8 cellular contexts compared by ENCODE assay signal in genomic region chr3:117997201-117998049, GRCh38.
DNase-seq lines count a peak whose midpoint lies in the region; ATAC-seq and TF ChIP-seq lines count a peak whose summit lies in the region.

No MANE protein-coding gene starts in this region.

- H3K27me3 ChIP-seq in HL-60 (ENCODE audit: insufficient read depth, poor library complexity, severe bottlenecking): peaks cover 9% of the 10 kb centered on the region
- H3K27me3 ChIP-seq in suprapubic skin: peaks cover 27% of the 10 kb centered on the region

- TF ChIP-seq POLR2A in suprapubic skin (IDR thresholded peaks at IDR 0.05): no peak

- no peaks in the 10 kb centered on the region for H3K36me3 ChIP-seq in suprapubic skin

- no peak overlapping the region for H3K4me3 Mint-ChIP-seq in activated T-cell treated with anti-CD3 and anti-CD28 coated beads, Interleukin-2, amount 50 U/mL, for 24 hours
- H3K4me3 Mint-ChIP-seq in naive B cell: no peak overlapping the region

- DNase-seq in DMS153 treated with DMSO at 0.1 percent for 48 hours (lab: John Stamatoyannopoulos, UW; ENCODE audit: unreplicated experiment): peak; percentile 91
- DNase-seq in HL-60 (ENCODE audit: low read depth in 1 of 2, low spot score in 1 of 2): peak; percentile 18 to 54
- DNase-seq in NCI-H526 (lab: John Stamatoyannopoulos, UW): peak; percentile 49 to 74
- peak; percentile 53 for DNase-seq in activated T-cell treated with anti-CD3 and anti-CD28 coated beads, Interleukin-2, amount 50 U/mL, for 24 hours
- DNase-seq in fibroblast of the conjunctiva (ENCODE audit: low read depth): peak; percentile 71
- DNase-seq in naive B cell: peak; percentile 6
- DNase-seq in suprapubic skin (ENCODE audit: low spot score in 2 of 2): peak; percentile 81 to 89

- ATAC-seq in GM21390 (IDR thresholded peaks at IDR 0.05; ENCODE audit: unreplicated experiment) (peak; percentile 99), naive B cell (ENCODE audit: low read depth in 2 of 2) (peak; percentile 49 to 76)

- H3K9me3 ChIP-seq in suprapubic skin: no peaks in the 10 kb centered on the region

- H3K9me3 Mint-ChIP-seq in activated T-cell treated with anti-CD3 and anti-CD28 coated beads, Interleukin-2, amount 50 U/mL, for 24 hours: no peaks in the 10 kb centered on the region
- no peaks in the 10 kb centered on the region for H3K9me3 Mint-ChIP-seq in naive B cell

- no peak for TF ChIP-seq EP300 in suprapubic skin (IDR thresholded peaks at IDR 0.05)

- peaks cover 10% of the 10 kb centered on the region for H3K27me3 Mint-ChIP-seq in activated T-cell treated with anti-CD3 and anti-CD28 coated beads, Interleukin-2, amount 50 U/mL, for 24 hours
- peaks cover 0 to 21% (median 13%) of the 10 kb centered on the region in 3 donors for H3K27me3 Mint-ChIP-seq in naive B cell

- TF ChIP-seq CTCF in HL-60 (IDR thresholded peaks at IDR 0.05; ENCODE audit: insufficient read depth, low read length) (peak; percentile 78), suprapubic skin (IDR thresholded peaks at IDR 0.05) (peak; percentile 50 to 83)

- no peaks in the 10 kb centered on the region for H3K36me3 Mint-ChIP-seq in activated T-cell treated with anti-CD3 and anti-CD28 coated beads, Interleukin-2, amount 50 U/mL, for 24 hours (ENCODE audit: low read depth)
- no peaks in the 10 kb centered on the region for H3K36me3 Mint-ChIP-seq in naive B cell

- H3K27ac Mint-ChIP-seq in activated T-cell treated with anti-CD3 and anti-CD28 coated beads, Interleukin-2, amount 50 U/mL, for 24 hours: no peak overlapping the region
- no peak overlapping the region for H3K27ac Mint-ChIP-seq in naive B cell

- no peaks in the 10 kb centered on the region for H3K4me1 Mint-ChIP-seq in activated T-cell treated with anti-CD3 and anti-CD28 coated beads, Interleukin-2, amount 50 U/mL, for 24 hours (ENCODE audit: low read depth)
- no peaks in the 10 kb centered on the region for H3K4me1 Mint-ChIP-seq in naive B cell

- H3K27ac ChIP-seq in HL-60 (replicated peaks): no peak overlapping the region
- H3K27ac ChIP-seq in suprapubic skin: no peak overlapping the region

- H3K4me1 ChIP-seq in suprapubic skin: peaks cover 16% of the 10 kb centered on the region

- no peak overlapping the region for H3K4me3 ChIP-seq in HL-60 (replicated peaks; ENCODE audit: insufficient read depth, low read length)
- H3K4me3 ChIP-seq in suprapubic skin: peak overlapping the region; percentile 51

- 5% methylated on average over 44 of the region's 48 CpGs for WGBS in suprapubic skin

Comparison
In these comparisons a context has a peak if more than half of its experiments do, and no peak if none do; other contexts are left out.
1. DNase-seq: peak in every context shown above with its lines; median percentile 91 in DMS153 treated with DMSO at 0.1 percent for 48 hours; 85 in suprapubic skin; 71 in fibroblast of the conjunctiva; 62 in NCI-H526; 53 in activated T-cell treated with anti-CD3 and anti-CD28 coated beads, Interleukin-2, amount 50 U/mL, for 24 hours; 36 in HL-60; 6 in naive B cell.